25 cellular contexts compared by ENCODE assay signal in the genomic region with DNA sequence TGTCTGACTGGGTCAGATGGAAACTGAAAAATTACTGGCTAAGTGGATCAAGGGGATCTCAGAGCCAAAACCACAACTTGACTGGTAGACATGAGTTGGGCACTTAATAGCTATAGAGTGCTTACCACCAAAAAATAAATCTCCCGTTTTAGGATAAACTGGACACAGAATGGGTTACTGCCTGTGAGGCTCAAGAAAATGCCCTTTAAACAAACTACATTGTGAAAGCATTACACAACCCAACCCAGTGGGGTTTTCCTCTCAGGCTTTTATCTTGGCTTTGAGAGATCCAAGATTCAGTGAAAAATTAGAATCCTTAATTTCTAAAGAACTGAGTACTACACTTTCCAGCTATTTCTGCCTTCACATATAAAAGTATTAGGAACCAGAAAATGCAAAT.
"Had no signal": no experiment of that assay in that cellular context is flagged by ENCODE, and none has a peak within 500 bp of the region (broad histone marks: within the 10 kb centered on the region; RNA-seq: fewer than 3 reads in every experiment).

No MANE protein-coding gene starts in this region.

- H3K27ac Mint-ChIP-seq: activated CD4-positive, alpha-beta memory T cell treated with anti-CD3 and anti-CD28 coated beads, Interleukin-2, amount 10 ng/mL, durations not matched to agents 7 days and 5 days; activated CD4-positive, alpha-beta T cell treated with anti-CD3 and anti-CD28 coated beads, Interleukin-2, amount 10 ng/mL, durations not matched to agents 24 days and 14 days; activated naive CD4-positive, alpha-beta T cell treated with anti-CD3 and anti-CD28 coated beads for 36 hours; activated naive CD8-positive, alpha-beta T cell treated with anti-CD3 and anti-CD28 coated beads, Interleukin-2, amount 10 ng/mL, durations not matched to agents 7 days and 5 days; activated T-cell treated with anti-CD3 and anti-CD28 coated beads, Interleukin-2, amount 50 U/mL, for 72 hours; effector memory CD8-positive, alpha-beta T cell; natural killer cell had no signal

- H3K9me3 Mint-ChIP-seq: activated CD4-positive, alpha-beta T cell treated with anti-CD3 and anti-CD28 coated beads, Interleukin-2, amount 10 ng/mL, durations not matched to agents 24 days and 14 days; activated naive CD4-positive, alpha-beta T cell treated with anti-CD3 and anti-CD28 coated beads for 36 hours; activated naive CD8-positive, alpha-beta T cell treated with anti-CD3 and anti-CD28 coated beads, Interleukin-2, amount 10 ng/mL, durations not matched to agents 7 days and 5 days; effector memory CD8-positive, alpha-beta T cell had no signal

- H3K36me3 ChIP-seq: esophagus muscularis mucosa, ovary, prostate gland, spleen, thyroid gland, upper lobe of right lung had no signal

- H3K4me1 Mint-ChIP-seq: activated CD4-positive, alpha-beta memory T cell treated with anti-CD3 and anti-CD28 coated beads, Interleukin-2, amount 10 ng/mL, durations not matched to agents 7 days and 5 days; activated CD4-positive, alpha-beta T cell treated with anti-CD3 and anti-CD28 coated beads, Interleukin-2, amount 10 ng/mL, durations not matched to agents 24 days and 14 days; activated naive CD8-positive, alpha-beta T cell treated with anti-CD3 and anti-CD28 coated beads, Interleukin-2, amount 10 ng/mL, durations not matched to agents 7 days and 5 days; natural killer cell had no signal

- H3K4me3 ChIP-seq: body of pancreas, esophagus muscularis mucosa, ovary, prostate gland, spleen, thyroid gland, upper lobe of right lung had no signal

- H3K4me3 Mint-ChIP-seq: activated CD4-positive, alpha-beta memory T cell treated with anti-CD3 and anti-CD28 coated beads, Interleukin-2, amount 10 ng/mL, durations not matched to agents 7 days and 5 days; activated CD4-positive, alpha-beta T cell treated with anti-CD3 and anti-CD28 coated beads, Interleukin-2, amount 10 ng/mL, durations not matched to agents 24 days and 14 days; activated naive CD4-positive, alpha-beta T cell treated with anti-CD3 and anti-CD28 coated beads for 36 hours; activated naive CD8-positive, alpha-beta T cell treated with anti-CD3 and anti-CD28 coated beads, Interleukin-2, amount 10 ng/mL, durations not matched to agents 7 days and 5 days; activated T-cell treated with anti-CD3 and anti-CD28 coated beads, Interleukin-2, amount 50 U/mL, for 72 hours; effector memory CD8-positive, alpha-beta T cell; natural killer cell had no signal

- H3K27me3 ChIP-seq: body of pancreas, esophagus muscularis mucosa, foreskin keratinocyte, ovary, spleen, thyroid gland, upper lobe of right lung had no signal

- H3K36me3 Mint-ChIP-seq: activated naive CD8-positive, alpha-beta T cell treated with anti-CD3 and anti-CD28 coated beads, Interleukin-2, amount 10 ng/mL, durations not matched to agents 7 days and 5 days; natural killer cell had no signal

- DNase-seq: activated CD4-positive, alpha-beta memory T cell treated with anti-CD3 and anti-CD28 coated beads, Interleukin-2, amount 10 ng/mL, durations not matched to agents 7 days and 5 days; activated CD4-positive, alpha-beta T cell treated with anti-CD3 and anti-CD28 coated beads, Interleukin-2, amount 10 ng/mL, durations not matched to agents 24 days and 14 days; activated effector memory CD4-positive, alpha-beta T cell treated with Interleukin-2 at 50 U/mL for 16 hours; activated naive CD4-positive, alpha-beta T cell treated with anti-CD3 and anti-CD28 coated beads for 36 hours; activated naive CD8-positive, alpha-beta T cell treated with anti-CD3 and anti-CD28 coated beads, Interleukin-2, amount 10 ng/mL, durations not matched to agents 7 days and 5 days; activated T-cell treated with anti-CD3 and anti-CD28 coated beads, Interleukin-2, amount 50 U/mL, for 72 hours; body of pancreas; caudate nucleus; effector memory CD8-positive, alpha-beta T cell; foreskin keratinocyte; left colon; mammary epithelial cell; midbrain; natural killer cell; ovary; spleen; stimulated activated CD4-positive, alpha-beta T cell treated with anti-CD3 and anti-CD28 coated beads, Interleukin-4, amount 100 ng/mL, for 1 hour; stimulated activated naive CD4-positive, alpha-beta T cell treated with Interleukin-2 at 50 U/mL for 16 hours; thyroid gland; upper lobe of right lung had no signal

- H3K27ac ChIP-seq: body of pancreas, esophagus muscularis mucosa, foreskin keratinocyte, ovary, prostate gland, spleen, thyroid gland, upper lobe of right lung, VCaP had no signal

- H3K4me1 ChIP-seq: esophagus muscularis mucosa, foreskin keratinocyte, prostate gland, spleen, thyroid gland, upper lobe of right lung had no signal

- H3K9me3 ChIP-seq: body of pancreas, esophagus muscularis mucosa, ovary, prostate gland, spleen, thyroid gland, upper lobe of right lung had no signal

- ATAC-seq: activated CD4-positive, CD25-positive, alpha-beta regulatory T cell treated with anti-CD3 and anti-CD28 coated beads, Interleukin-2, amount 50 U/mL, for 24 hours; activated T-cell treated with anti-CD3 and anti-CD28 coated beads, Interleukin-2, amount 50 U/mL, for 72 hours; body of pancreas; effector memory CD8-positive, alpha-beta T cell; foreskin keratinocyte; left colon; natural killer cell; SK-N-SH treated with all-trans-retinoic acid at 6 μM for 48 hours had no signal

- H3K27me3 Mint-ChIP-seq: activated CD4-positive, alpha-beta memory T cell treated with anti-CD3 and anti-CD28 coated beads, Interleukin-2, amount 10 ng/mL, durations not matched to agents 7 days and 5 days; activated CD4-positive, alpha-beta T cell treated with anti-CD3 and anti-CD28 coated beads, Interleukin-2, amount 10 ng/mL, durations not matched to agents 24 days and 14 days; activated naive CD8-positive, alpha-beta T cell treated with anti-CD3 and anti-CD28 coated beads, Interleukin-2, amount 10 ng/mL, durations not matched to agents 7 days and 5 days; effector memory CD8-positive, alpha-beta T cell had no signal
